ENCODE assay signal across 12 cellular contexts in the genomic region with DNA sequence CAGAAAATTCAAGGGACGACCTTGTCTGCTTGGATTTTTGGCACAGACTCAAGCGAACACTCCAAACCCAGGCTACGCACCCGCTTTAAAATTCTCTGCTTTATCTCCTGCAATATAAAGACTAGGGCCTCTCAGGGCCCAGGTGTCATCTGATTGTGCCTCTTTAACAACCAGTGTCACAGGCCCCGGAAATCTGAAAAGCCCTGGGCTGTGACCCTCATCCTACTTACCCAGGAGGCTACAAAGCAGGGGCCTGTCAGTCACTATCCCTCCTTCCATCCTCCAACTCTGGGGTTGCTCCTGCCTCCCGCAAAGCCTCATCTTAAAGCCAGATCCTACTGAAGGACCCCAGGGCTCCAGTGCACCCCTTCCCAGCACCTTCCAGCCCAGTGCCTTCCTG. TPM values are rescaled to one million over a fixed set of nuclear protein-coding genes. Genes with fewer than 3 reads are reported as not detected.
DNase-seq lines count a peak whose midpoint lies in the region; ATAC-seq, FAIRE-seq and TF ChIP-seq lines count a peak whose summit lies in the region.
"Had no signal": no experiment of that assay in that cellular context is flagged by ENCODE, and none has a peak within 500 bp of the region (broad histone marks: within the 10 kb centered on the region; RNA-seq: fewer than 3 reads in every experiment).

No MANE protein-coding gene starts in this region.

- H3K79me2 ChIP-seq in GM23338 (replicated peaks; ENCODE audit: insufficient read depth), result peaks cover 91% of the 10 kb centered on the region
- H3K79me2 ChIP-seq in OCI-LY3 (ENCODE audit: low read length), result peaks cover 100% of the 10 kb centered on the region
- peaks cover 49% of the 10 kb centered on the region for H3K79me2 ChIP-seq in K562 (ENCODE audit: control insufficient read depth, insufficient read depth, low read length)
- no peaks in the 10 kb centered on the region for H3K79me2 ChIP-seq in SK-N-SH (ENCODE audit: insufficient read depth)

- H3K9ac ChIP-seq in OCI-LY3 (ENCODE audit: low read length) (no peak overlapping the region), K562 (ENCODE audit: insufficient read depth in 1 of 2, low read depth in 2 of 2, low read length in 2 of 2) (no peak overlapping the region), neuronal stem cell (ENCODE audit: low read depth, low read length, poor library complexity) (no peak overlapping the region), SK-N-SH (no peak overlapping the region)

- H3K4me1 ChIP-seq in GM23338 (ENCODE audit: insufficient read depth) (peaks cover 21% of the 10 kb centered on the region), OCI-LY3 (ENCODE audit: low read length) (peaks cover 75% of the 10 kb centered on the region), K562 (replicated peaks in 1 of 2; ENCODE audit: control insufficient read depth in 2 of 2, insufficient read depth in 2 of 2, low read length in 2 of 2) (peaks cover 14 to 15% of the 10 kb centered on the region in 2 experiments), neuronal stem cell (ENCODE audit: control insufficient read depth in 2 of 2, insufficient read depth in 1 of 2, low read depth in 1 of 2, low read length in 2 of 2) (peaks cover 10 to 39% of the 10 kb centered on the region in 2 donors), SK-N-SH (ENCODE audit: control insufficient read depth in 1 of 2, insufficient read depth in 2 of 2, low read depth in 1 of 2, low read length in 1 of 2) (peaks cover 5 to 37% of the 10 kb centered on the region in 2 experiments; a peak in 3 of 4 replicates)

- peak overlapping the region; percentile 13 for H3K4me2 ChIP-seq in GM23338
- peak overlapping the region; percentile 87 for H3K4me2 ChIP-seq in OCI-LY3 (ENCODE audit: low read length)
- H3K4me2 ChIP-seq in K562 (ENCODE audit: insufficient read depth, low read length), result peak overlapping the region; percentile 62; the same call in 1 of the 2 replicates
- H3K4me2 ChIP-seq in neuronal stem cell (ENCODE audit: insufficient read depth, low read length, poor library complexity, severe bottlenecking), result no peak overlapping the region
- H3K4me2 ChIP-seq in SK-N-SH, result no peak overlapping the region

- H3F3A ChIP-seq in GM23338 (replicated peaks; ENCODE audit: low read depth) (no peaks in the 10 kb centered on the region; the same call in 1 of the 2 replicates), SK-N-SH (replicated peaks; ENCODE audit: insufficient read depth) (no peaks in the 10 kb centered on the region)

- H2BK15ac ChIP-seq in neuronal stem cell (ENCODE audit: low read length), result no peak overlapping the region

- no peaks in the 10 kb centered on the region for H3K9me3 ChIP-seq in OCI-LY3 (ENCODE audit: insufficient read depth, low read length)
- H3K9me3 ChIP-seq in K562 (replicated peaks; ENCODE audit: control insufficient read depth, insufficient read depth, low read depth, low read length), result no peaks in the 10 kb centered on the region
- no peaks in the 10 kb centered on the region for H3K9me3 ChIP-seq in neuronal stem cell (replicated peaks in 1 of 2; ENCODE audit: control insufficient read depth in 2 of 2, insufficient read depth in 1 of 2, low read depth in 1 of 2, low read length in 2 of 2)
- H3K9me3 ChIP-seq in SK-N-SH, result no peaks in the 10 kb centered on the region
- H3K9me3 ChIP-seq: suprapubic skin had no signal

- no peak overlapping the region for H3K4me3 Mint-ChIP-seq in GM23338

- peak overlapping the region; percentile 13 for H3K18ac ChIP-seq in neuronal stem cell (ENCODE audit: low read length)

- no peaks in the 10 kb centered on the region for H3K27me3 ChIP-seq in GM23338 (ENCODE audit: insufficient read depth)
- no peaks in the 10 kb centered on the region for H3K27me3 ChIP-seq in OCI-LY3 (ENCODE audit: low read depth, low read length)
- H3K27me3 ChIP-seq in K562 (ENCODE audit: control insufficient read depth in 2 of 2, insufficient read depth in 2 of 2, low read length in 2 of 2), result no peaks in the 10 kb centered on the region
- no peaks in the 10 kb centered on the region for H3K27me3 ChIP-seq in neuronal stem cell (ENCODE audit: control insufficient read depth in 3 of 3, insufficient read depth in 3 of 3, low read depth in 1 of 3, low read length in 3 of 3)
- no peaks in the 10 kb centered on the region for H3K27me3 ChIP-seq in SK-N-SH (ENCODE audit: insufficient read depth)

- peaks cover 28% of the 10 kb centered on the region for H3K27me3 Mint-ChIP-seq in GM23338 (ENCODE audit: insufficient read depth, low read depth, poor library complexity)

- H4K20me1 ChIP-seq in GM23338 (replicated peaks; ENCODE audit: insufficient read depth) (peaks cover 20% of the 10 kb centered on the region), OCI-LY3 (ENCODE audit: insufficient read depth, low read length) (peaks cover 95% of the 10 kb centered on the region), K562 (replicated peaks; ENCODE audit: control insufficient read depth, insufficient read depth, low read length) (no peaks in the 10 kb centered on the region), SK-N-SH (ENCODE audit: insufficient read depth) (no peaks in the 10 kb centered on the region)

- no peak overlapping the region for H2BK12ac ChIP-seq in neuronal stem cell (ENCODE audit: low read length)

- H3K27ac ChIP-seq in GM23338 (ENCODE audit: low read depth) (peak overlapping the region; percentile 83), OCI-LY3 (ENCODE audit: low read length) (peak overlapping the region; percentile 44; the same call in 1 of the 2 replicates), K562 (ENCODE audit: extremely low read depth, low read depth, low read length) (peak overlapping the region; percentile 67; the same call in 2 of the 3 replicates), neuronal stem cell (replicated peaks; ENCODE audit: low read length) (no peak overlapping the region), SK-N-SH (ENCODE audit: low read depth in 2 of 2, low read length in 1 of 2) (no peak overlapping the region)
- H3K27ac ChIP-seq: cardiac muscle cell, epithelial cell of prostate, suprapubic skin had no signal

- no peaks in the 10 kb centered on the region for H3K9me3 Mint-ChIP-seq in GM23338

- no peak overlapping the region for H4K8ac ChIP-seq in neuronal stem cell (ENCODE audit: low read depth, low read length)

- intact Hi-C loops in K562 (cut with micrococcal nuclease), result loop anchor here (1.0 kb wide), 1 partner anchor 36 kb away; no protein-coding TSS in a partner anchor

- 39% methylated on average over 6 of the region's 6 CpGs for WGBS in K562 (ENCODE audit: insufficient coverage, low coverage, missing lambda C conversion rate)
- WGBS in neuronal stem cell (ENCODE audit: extremely low coverage in 2 of 2, insufficient read length in 2 of 2, insufficient replicate concordance in 1 of 2), 2 donors, result no CpG with 5 or more reads among the region's 6 CpGs
- WGBS in SK-N-SH (ENCODE audit: low lambda C conversion rate), result 65% methylated on average over 5 of the region's 6 CpGs

- no peaks in the 10 kb centered on the region for H3K36me3 ChIP-seq in GM23338 (ENCODE audit: insufficient read depth)
- H3K36me3 ChIP-seq in OCI-LY3 (replicated peaks; ENCODE audit: low read depth, low read length), result peaks cover 21% of the 10 kb centered on the region
- H3K36me3 ChIP-seq in K562 (ENCODE audit: control insufficient read depth, insufficient read depth, low read length), result peaks cover 5% of the 10 kb centered on the region; the same call in 2 of the 3 replicates
- H3K36me3 ChIP-seq in neuronal stem cell (replicated peaks in 1 of 2; ENCODE audit: control insufficient read depth in 2 of 2, insufficient read depth in 2 of 2, low read length in 2 of 2), result peaks cover 0 to 10% of the 10 kb centered on the region in 2 donors
- no peaks in the 10 kb centered on the region for H3K36me3 ChIP-seq in SK-N-SH (replicated peaks in 1 of 2; ENCODE audit: control insufficient read depth in 1 of 2, insufficient read depth in 2 of 2, low read length in 1 of 2)
- H3K36me3 ChIP-seq: cardiac muscle cell, suprapubic skin had no signal

- POLR2A ChIA-PET in K562 (lab: Yijun Ruan, JAX) (no interaction called here), SK-N-SH (lab: Yijun Ruan, JAX) (no interaction called here)

- TF ChIP-seq CTCF in GM23338 (conservative IDR thresholded peaks at IDR 0.05; ENCODE audit: low read depth in 2 of 2) (no peak), OCI-LY3 (IDR thresholded peaks at IDR 0.05; ENCODE audit: low read depth, low read length) (no peak), K562 (IDR thresholded peaks at IDR 0.05 in 2 of 3, conservative IDR thresholded peaks at IDR 0.05 in 1 of 3; ENCODE audit: insufficient read depth in 2 of 3, low read depth in 1 of 3, low read length in 3 of 3) (no peak), SK-N-SH (IDR thresholded peaks at IDR 0.05) (no peak)

- H3K9me2 ChIP-seq in GM23338 (ENCODE audit: insufficient read depth), result peaks cover 4% of the 10 kb centered on the region
- no peaks in the 10 kb centered on the region for H3K9me2 ChIP-seq in SK-N-SH

- in situ Hi-C loops in K562 (cut with MboI), result no loop called here

- DNase-seq in GM23338 (ENCODE audit: low spot score) (no peak), K562 (ENCODE audit: extremely low read depth in 1 of 4, low spot score in 3 of 4) (no peak), neuronal stem cell (ENCODE audit: low spot score) (no peak), SK-N-SH (no peak)
- DNase-seq: left ventricle myocardium superior had no signal

- no peak for TF ChIP-seq RAD21 in K562 (CRISPR knock-in tag; conservative IDR thresholded peaks at IDR 0.05 in 1 of 2, IDR thresholded peaks at IDR 0.05 in 1 of 2)
- TF ChIP-seq RAD21 in SK-N-SH (IDR thresholded peaks at IDR 0.05; ENCODE audit: low read length), result no peak

- no peak for FAIRE-seq in K562 (lab: Jason Lieb, UNC)
- FAIRE-seq: HepG2 had no signal

- ATAC-seq in GM23338, result no peak
- ATAC-seq in K562, result peak; percentile 38
- no peak for ATAC-seq in HG03025 (IDR thresholded peaks at IDR 0.05; ENCODE audit: low FRiP score, unreplicated experiment)
- no peak for ATAC-seq in GM18858 (IDR thresholded peaks at IDR 0.05; ENCODE audit: unreplicated experiment)
- ATAC-seq: HepG2, left ventricle myocardium superior had no signal

- BruUV-seq in K562 (replicated peaks; lab: Mats Ljungman, UMichigan), result no TSS peak

- TF ChIP-seq POLR2A in K562 (conservative IDR thresholded peaks at IDR 0.05), result no peak

- peak overlapping the region; percentile 34; the same call in 1 of the 2 replicates for H3K4me3 ChIP-seq in GM23338
- no peak overlapping the region for H3K4me3 ChIP-seq in OCI-LY3 (ENCODE audit: low read length)
- H3K4me3 ChIP-seq in K562, result no peak overlapping the region
- no peak overlapping the region for H3K4me3 ChIP-seq in neuronal stem cell (ENCODE audit: low read length in 2 of 2)
- no peak overlapping the region for H3K4me3 ChIP-seq in SK-N-SH (ENCODE audit: low read depth in 2 of 2, low read length in 1 of 2)
- H3K4me3 ChIP-seq: cardiac muscle cell, suprapubic skin had no signal

- no peak overlapping the region for H3K14ac ChIP-seq in neuronal stem cell (ENCODE audit: low read length)

- peaks cover 76% of the 10 kb centered on the region for H3K4me1 Mint-ChIP-seq in GM23338

- H3K79me1 ChIP-seq in neuronal stem cell (ENCODE audit: low read depth, low read length), result peaks cover 20% of the 10 kb centered on the region

- TF ChIP-seq EP300 in K562 (IDR thresholded peaks at IDR 0.05; ENCODE audit: low read length) (no peak), SK-N-SH (IDR thresholded peaks at IDR 0.05; ENCODE audit: borderline replicate concordance in 1 of 2, low read depth in 1 of 2, low read length in 1 of 2) (no peak)

- no peak overlapping the region for H3K4ac ChIP-seq in neuronal stem cell (ENCODE audit: low read length)

- H3K9me1 ChIP-seq in K562 (ENCODE audit: control insufficient read depth, insufficient read depth, low read length), result no peaks in the 10 kb centered on the region

- CTCF ChIA-PET in K562 (lab: Yijun Ruan, JAX; ENCODE audit: low intra/inter-chr PET ratio) (no interaction called here), SK-N-SH (lab: Yijun Ruan, JAX) (no interaction called here)

- H2AK5ac ChIP-seq in neuronal stem cell (ENCODE audit: low read depth, low read length), result peak overlapping the region; percentile 10

- H3K36me3 Mint-ChIP-seq in GM23338 (ENCODE audit: low read depth), result no peaks in the 10 kb centered on the region

- H2BK120ac ChIP-seq in neuronal stem cell (ENCODE audit: low read depth, low read length), result no peak overlapping the region

- peak overlapping the region; percentile 46; the same call in 1 of the 2 replicates for H3K27ac Mint-ChIP-seq in GM23338

- no peak overlapping the region for H3K23ac ChIP-seq in neuronal stem cell (ENCODE audit: low read depth, low read length, poor library complexity)

- H2AFZ ChIP-seq in GM23338 (no peak overlapping the region), OCI-LY3 (ENCODE audit: low read depth, low read length) (no peak overlapping the region), K562 (ENCODE audit: low read depth, low read length) (no peak overlapping the region), neuronal stem cell (ENCODE audit: low read length) (no peak overlapping the region), SK-N-SH (ENCODE audit: low read depth) (no peak overlapping the region)

- no peak overlapping the region for H2BK5ac ChIP-seq in neuronal stem cell (ENCODE audit: low read length)

- no peak overlapping the region for H4K91ac ChIP-seq in neuronal stem cell (ENCODE audit: low read depth, low read length, poor library complexity)

RNA-seq across cellular contexts. Expression of gene CCDC88C, which starts 34.9 kb away (rescaled TPM):
- 42.1 and 60.7 TPM in 2 replicates for total RNA-seq in GM23338 (2014; rRNA removed; shearing (Covaris generic))
- 20.8 and 23.6 TPM in 2 replicates for polyA plus RNA-seq in GM23338 (2016; fragmentation: Nextera tagmentation; extraction: Ambion mirVana)
- 100 and 139 TPM in 2 replicates for total RNA-seq in K562 (2011; cell fraction: chromatin; rRNA removed; ENCODE audit: low replicate concordance)
- 63.0 and 67.6 TPM in 2 replicates for total RNA-seq in K562 (2011; cell fraction: nucleolus; rRNA removed)
- total RNA-seq in K562 (2011; cell fraction: nucleoplasm; rRNA removed), result 63.9 and 65.4 TPM in 2 replicates
- 12.4 and 13.3 TPM in 2 replicates for total RNA-seq in K562 (2014; rRNA removed)
- total RNA-seq in K562 (2014; rRNA removed; fragmentation: Illumina TruSeq; extraction: Trizol), result 11.2 and 12.9 TPM in 2 replicates
- 11.3 and 12.2 TPM in 2 replicates for total RNA-seq in K562 (2015; rRNA removed; fragmentation: Illumina TruSeq; extraction: Trizol)
- total RNA-seq in K562 (2021), result 16.8 and 22.5 TPM in 2 replicates
- 7.5 and 8.2 TPM in 2 replicates for polyA plus RNA-seq in K562 (2011; rRNA removed)
- 5.8 and 6.7 TPM in 2 replicates for polyA plus RNA-seq in K562 (2011; cell fraction: cytosol; rRNA removed)
- 23.6 and 28.3 TPM in 2 replicates for polyA plus RNA-seq in K562 (2011; cell fraction: nucleus; rRNA removed)
- 8.6 and 10.1 TPM in 2 replicates for polyA plus RNA-seq in K562 (2012)
- 8.4 and 9.3 TPM in 2 replicates for polyA plus RNA-seq in K562 (2014; fragmentation: Illumina TruSeq; extraction: Trizol)
- polyA plus RNA-seq in K562 (2014; fragmentation: Nextera tagmentation; extraction: Ambion mirVana), result under 1 TPM; 0.62 to 0.65 TPM
- 10.7 and 11.4 TPM in 2 replicates for polyA plus RNA-seq in K562 (2014; rRNA removed)
- polyA minus RNA-seq in K562 (2011; rRNA and poly(A)+ RNA removed), result 20.0 and 20.9 TPM in 2 replicates
- 7.9 and 12.8 TPM in 2 replicates for polyA minus RNA-seq in K562 (2011; cell fraction: cytosol; rRNA and poly(A)+ RNA removed)
- 22.8 and 36.1 TPM in 2 replicates for polyA minus RNA-seq in K562 (2011; cell fraction: nucleus; rRNA and poly(A)+ RNA removed)
- 18.8 TPM for polyA plus RNA-seq in neuronal stem cell (2013, experiment 1 of 2)
- polyA plus RNA-seq in neuronal stem cell (2013, experiment 2 of 2), result 18.5 TPM
- 0.28 and 0.39 TPM in 2 replicates for polyA plus RNA-seq in SK-N-SH (2012; rRNA removed)
- 0.37 and 0.50 TPM in 2 replicates for polyA plus RNA-seq in SK-N-SH (2012; cell fraction: cytosol; rRNA removed)
- 0.35 and 0.46 TPM in 2 replicates for polyA plus RNA-seq in SK-N-SH (2012; cell fraction: nucleus; rRNA removed)

Comparison
In these comparisons a context has a peak if more than half of its experiments do, and no peak if none do; other contexts are left out.
1. H3K27ac ChIP-seq: peak in GM23338 (single experiment), OCI-LY3 (single experiment) and K562 (single experiment); none in neuronal stem cell (single experiment) and SK-N-SH (0 of 2).
2. H3K4me2 ChIP-seq: peak in GM23338 (single experiment), OCI-LY3 (single experiment) and K562 (single experiment); none in neuronal stem cell (single experiment) and SK-N-SH (single experiment).